In genomic region chr13:41058229-41059070, GRCh38 we compare ENCODE assay signal across 8 cellular contexts. TPM values are rescaled to one million over a fixed set of nuclear protein-coding genes. Genes with fewer than 3 reads are reported as not detected.
DNase-seq lines count a peak whose midpoint lies in the region; ATAC-seq, FAIRE-seq and TF ChIP-seq lines count a peak whose summit lies in the region.

No MANE protein-coding gene starts in this region.

- H3K4me1 ChIP-seq in Caco-2: peaks cover 54% of the 10 kb centered on the region
- H3K4me1 ChIP-seq in PC-9 (replicated peaks; ENCODE audit: insufficient read depth): peaks cover 29% of the 10 kb centered on the region
- peaks cover 19 to 56% (median 32%) of the 10 kb centered on the region in 3 donors for H3K4me1 ChIP-seq in pancreas

- H3K4me3 ChIP-seq in Caco-2 (ENCODE audit: low read depth, low read length): peak overlapping the region; percentile 76
- H3K4me3 ChIP-seq in PC-9: peak overlapping the region; percentile 79
- H3K4me3 ChIP-seq in epithelial cell of proximal tubule (ENCODE audit: low read depth, low read length): peak overlapping the region; percentile 88
- peak overlapping the region in 3 of 4 donors; percentile 74 to 81 (median 74) for H3K4me3 ChIP-seq in pancreas

- DNase-seq in Caco-2 (no peak), PC-9 (no peak), epithelial cell of proximal tubule (ENCODE audit: low read depth) (no peak), pancreas (peak in 3 of 6 donors; percentile 23 to 45 (median 25)), ureter (ENCODE audit: low spot score) (no peak), NCI-H146 treated with DMSO at 0.1 percent for 48 hours (lab: John Stamatoyannopoulos, UW; ENCODE audit: unreplicated experiment) (no peak)
- no peak for DNase-seq in stimulated activated CD4-positive, alpha-beta T cell treated with anti-CD3 and anti-CD28 coated beads, Interleukin-12 subunit alpha, Interleukin-12 subunit beta, amount 100 ng/mL, for 4 hours

- CTCF ChIA-PET in Caco-2 (lab: Charles Lee) (no interaction called here), PC-9 (lab: Charles Lee) (no interaction called here)

- peak overlapping the region; percentile 99 for H3K27ac Mint-ChIP-seq in Caco-2 (ENCODE audit: unreplicated experiment)

- no TSS peak for BruUV-seq in Caco-2 (replicated peaks; lab: Mats Ljungman, UMichigan)
- BruUV-seq in PC-9 (replicated peaks; lab: Mats Ljungman, UMichigan): no TSS peak

- no peaks in the 10 kb centered on the region for H3K27me3 Mint-ChIP-seq in Caco-2 (ENCODE audit: insufficient read depth, unreplicated experiment)

- H3K4me1 Mint-ChIP-seq in Caco-2 (ENCODE audit: low read depth, unreplicated experiment): peaks cover 46% of the 10 kb centered on the region

- H3K9me3 Mint-ChIP-seq in Caco-2 (ENCODE audit: unreplicated experiment): no peaks in the 10 kb centered on the region

- no peaks in the 10 kb centered on the region for H4K20me1 ChIP-seq in PC-9 (ENCODE audit: insufficient read depth)

- TF ChIP-seq CTCF in Caco-2 (IDR thresholded peaks at IDR 0.05; ENCODE audit: insufficient read depth in 1 of 2, low read depth in 1 of 2, low read length in 1 of 2, severe bottlenecking in 1 of 2, unreplicated experiment in 1 of 2): no peak
- no peak for TF ChIP-seq CTCF in PC-9 (conservative IDR thresholded peaks at IDR 0.05)
- TF ChIP-seq CTCF in epithelial cell of proximal tubule (conservative IDR thresholded peaks at IDR 0.05; ENCODE audit: low read depth, low read length): no peak
- no peak for TF ChIP-seq CTCF in pancreas (IDR thresholded peaks at IDR 0.05)

- ATAC-seq in pancreas (no peak), HG02798 (IDR thresholded peaks at IDR 0.05; ENCODE audit: poor library complexity, unreplicated experiment) (no peak)

- H3K9me3 ChIP-seq in Caco-2 (no peaks in the 10 kb centered on the region), PC-9 (ENCODE audit: insufficient read depth, low read depth) (no peaks in the 10 kb centered on the region), pancreas (no peaks in the 10 kb centered on the region)

- H3F3A ChIP-seq in PC-9 (ENCODE audit: insufficient read depth, low read depth): peaks cover 19% of the 10 kb centered on the region; the same call in 1 of the 2 replicates

- H3K27me3 ChIP-seq in Caco-2 (replicated peaks; ENCODE audit: control insufficient read depth, insufficient read depth, low read length) (no peaks in the 10 kb centered on the region), PC-9 (ENCODE audit: insufficient read depth, low read depth) (no peaks in the 10 kb centered on the region), pancreas (no peaks in the 10 kb centered on the region)

- peaks cover 83% of the 10 kb centered on the region for H3K79me2 ChIP-seq in PC-9 (ENCODE audit: low read depth)

- H3K36me3 Mint-ChIP-seq in Caco-2 (ENCODE audit: insufficient read depth, unreplicated experiment): peaks cover 72% of the 10 kb centered on the region

- WGBS in pancreas, 2 donors: 32 to 46% methylated on average over 18 of the region's 18 CpGs

- H3K27ac ChIP-seq in PC-9 (peak overlapping the region; percentile 98; the same call in 1 of the 2 replicates), pancreas (peak overlapping the region; percentile 18 to 96 (median 59))

- H3K4me3 Mint-ChIP-seq in Caco-2 (ENCODE audit: unreplicated experiment): peak overlapping the region; percentile 95

- no peak for FAIRE-seq in pancreas (lab: Jason Lieb, UNC)

- H3K9me2 ChIP-seq in PC-9 (ENCODE audit: insufficient read depth): no peaks in the 10 kb centered on the region

- POLR2A ChIA-PET in Caco-2 (lab: Charles Lee): interaction anchor here (0.5 kb wide), 1 partner anchor 107 kb away, joined by 3 read pairs; no protein-coding TSS in a partner anchor
- POLR2A ChIA-PET in PC-9 (lab: Charles Lee; ENCODE audit: unreplicated experiment): interaction anchor here (0.7 kb wide), 1 partner anchor 88 kb away, joined by 9 read pairs; no protein-coding TSS in a partner anchor

- peak overlapping the region; percentile 93 for H3K4me2 ChIP-seq in PC-9

- H3K36me3 ChIP-seq in Caco-2 (ENCODE audit: control insufficient read depth, insufficient read depth, low read length) (peaks cover 2% of the 10 kb centered on the region; the same call in 1 of the 2 replicates), PC-9 (ENCODE audit: low read depth) (no peaks in the 10 kb centered on the region; the same call in 1 of the 2 replicates), pancreas (no peaks in the 10 kb centered on the region)

- intact Hi-C loops in Caco-2 (cut with micrococcal nuclease; ENCODE audit: unreplicated experiment) (no loop called here), PC-9 (cut with micrococcal nuclease; ENCODE audit: unreplicated experiment) (loop anchor here (2.0 kb wide), 1 partner anchor 138 kb away; no protein-coding TSS in a partner anchor), pancreas (cut with DNase I) (loop anchor here in 2 of 3 donors (10.0 kb wide), 1 partner anchor 64 kb away; no protein-coding TSS in a partner anchor)

- no peak overlapping the region for H2AFZ ChIP-seq in PC-9

RNA-seq across cellular contexts. Expression of gene WBP4, which starts 2.9 kb away (rescaled TPM):
- 12.9 and 13.6 TPM in 2 replicates for total RNA-seq in Caco-2 (2022)
- total RNA-seq in PC-9 (2021): 4.2 and 6.3 TPM in 2 replicates
- 9.8 and 17.9 TPM in 2 replicates for total RNA-seq in epithelial cell of proximal tubule
- total RNA-seq in pancreas: 1 to 10 TPM; 2.1 to 5.4 (median 3.0) TPM
- polyA plus RNA-seq in pancreas: 10 to 100 TPM in 1 of 2 donors, 1 to 10 TPM in 1; 5.1 to 12.2 TPM
- total RNA-seq in ureter: 11.3 TPM

RNA-seq across cellular contexts. Expression of gene ELF1, which starts 39.3 kb away (rescaled TPM):
- total RNA-seq in Caco-2 (2022): 108 and 116 TPM in 2 replicates
- total RNA-seq in PC-9 (2021): 31.2 and 36.0 TPM in 2 replicates
- total RNA-seq in epithelial cell of proximal tubule: 19.5 and 28.5 TPM in 2 replicates
- total RNA-seq in pancreas: 10 to 100 TPM; 31.6 to 61.6 (median 40.6) TPM
- polyA plus RNA-seq in pancreas: 10 to 100 TPM in 1 of 2 donors, 1 to 10 TPM in 1; 9.4 to 18.5 TPM
- 124 TPM for total RNA-seq in ureter
